ENCODE assay signal across 17 cellular contexts in the genomic region with DNA sequence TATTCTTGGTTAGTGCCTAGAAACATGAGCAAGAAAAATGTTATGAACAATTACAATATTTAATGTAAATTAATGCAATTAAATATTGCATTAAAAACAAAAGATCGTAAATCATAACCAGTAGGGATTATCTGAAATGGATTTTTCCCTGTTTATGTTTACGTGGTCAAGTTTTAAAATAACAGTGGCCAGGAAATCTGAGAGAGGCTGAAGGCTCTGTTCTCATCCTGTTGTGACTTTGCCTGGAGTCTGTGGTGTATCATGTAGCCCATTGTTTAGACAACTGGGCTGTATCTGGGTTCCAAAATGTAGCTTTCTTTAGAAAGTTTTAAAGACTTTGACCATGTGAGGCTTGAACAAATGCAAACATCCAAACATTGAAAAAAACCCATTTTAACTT. TPM values are rescaled to one million over a fixed set of nuclear protein-coding genes. Genes with fewer than 3 reads are reported as not detected.
DNase-seq lines count a peak whose midpoint lies in the region; ATAC-seq, FAIRE-seq and TF ChIP-seq lines count a peak whose summit lies in the region.
"Had no signal": no experiment of that assay in that cellular context is flagged by ENCODE, and none has a peak within 500 bp of the region (broad histone marks: within the 10 kb centered on the region; RNA-seq: fewer than 3 reads in every experiment).

No MANE protein-coding gene starts in this region.

- ATAC-seq in PC-3 (no peak), lower lobe of right lung (no peak)
- ATAC-seq: left colon; stimulated activated naive CD8-positive, alpha-beta T cell treated with anti-CD3 and anti-CD28 coated beads, Interleukin-15, Interleukin-2, amounts not matched to agents 100 U/mL and 50 U/mL, for 24 hours had no signal

- H2AFZ ChIP-seq in PC-3 (ENCODE audit: low read length) = no peak overlapping the region
- H2AFZ ChIP-seq: neural progenitor cell had no signal

- H3K9ac ChIP-seq in PC-3 (ENCODE audit: low read length) = no peak overlapping the region
- H3K9ac ChIP-seq: neural progenitor cell had no signal

- peaks cover 67% of the 10 kb centered on the region for H3K79me2 ChIP-seq in PC-3 (ENCODE audit: low read length)

- H4K20me1 ChIP-seq in PC-3 (ENCODE audit: low read length) = no peaks in the 10 kb centered on the region

- intact Hi-C loops in Caco-2 (cut with micrococcal nuclease; ENCODE audit: unreplicated experiment) (no loop called here), PC-3 (cut with micrococcal nuclease) (no loop called here), lower lobe of right lung (cut with DNase I) (no loop called here)

- H3K27ac ChIP-seq in PC-3 (ENCODE audit: low read length) = peak overlapping the region; percentile 68; the same call in 1 of the 2 replicates
- H3K27ac ChIP-seq in lower lobe of right lung = no peak overlapping the region
- H3K27ac ChIP-seq: neural progenitor cell, skin epidermis had no signal

- H3K27me3 Mint-ChIP-seq in Caco-2 (ENCODE audit: insufficient read depth, unreplicated experiment) = no peaks in the 10 kb centered on the region
- H3K27me3 Mint-ChIP-seq in mesothelial cell of epicardium (ENCODE audit: low read depth) = no peaks in the 10 kb centered on the region

- BruUV-seq in Caco-2 (replicated peaks; lab: Mats Ljungman, UMichigan) = no TSS peak
- BruUV-seq in PC-3 (replicated peaks; lab: Mats Ljungman, UMichigan) = no TSS peak

- H3K4me2 ChIP-seq in PC-3 (ENCODE audit: low read length) = peak overlapping the region; percentile 83
- H3K4me2 ChIP-seq: neural progenitor cell had no signal

- peaks cover 31% of the 10 kb centered on the region for H3K36me3 Mint-ChIP-seq in Caco-2 (ENCODE audit: insufficient read depth, unreplicated experiment)
- H3K36me3 Mint-ChIP-seq in mesothelial cell of epicardium = peaks cover 2% of the 10 kb centered on the region
- H3K36me3 Mint-ChIP-seq: neural progenitor cell had no signal

- H3K4me3 Mint-ChIP-seq in Caco-2 (ENCODE audit: unreplicated experiment) (peak overlapping the region; percentile 89), mesothelial cell of epicardium (no peak overlapping the region)
- H3K4me3 Mint-ChIP-seq: neural progenitor cell had no signal

- DNase-seq in Caco-2 (no peak), PC-3 (peak; percentile 28), lower lobe of right lung (no peak), NCI-H2171 treated with DMSO at 0.1 percent for 48 hours (lab: John Stamatoyannopoulos, UW) (no peak), mesothelial cell of epicardium (ENCODE audit: low spot score in 2 of 2, unreplicated experiment in 2 of 2) (no peak), NCI-H1436 (lab: John Stamatoyannopoulos, UW) (no peak), DMS53 treated with DMSO at 0.1 percent for 48 hours (lab: John Stamatoyannopoulos, UW; ENCODE audit: unreplicated experiment) (no peak)
- DNase-seq: KG1; left colon; NCI-H1694; stimulated activated naive CD8-positive, alpha-beta T cell treated with anti-CD3 and anti-CD28 coated beads, Interleukin-15, Interleukin-2, amounts not matched to agents 100 U/mL and 50 U/mL, for 24 hours had no signal

- POLR2A ChIA-PET in Caco-2 (lab: Charles Lee) = no interaction called here
- POLR2A ChIA-PET in PC-3 (lab: Charles Lee; ENCODE audit: unreplicated experiment) = no interaction called here

- peak; percentile 86 for FAIRE-seq in endometrium (lab: Jason Lieb, UNC)
- FAIRE-seq: urothelium cell line had no signal

- TF ChIP-seq CTCF in Caco-2 (IDR thresholded peaks at IDR 0.05; ENCODE audit: insufficient read depth in 1 of 2, low read depth in 1 of 2, low read length in 1 of 2, severe bottlenecking in 1 of 2, unreplicated experiment in 1 of 2) (no peak), PC-3 (conservative IDR thresholded peaks at IDR 0.05; ENCODE audit: low read depth, low read length) (no peak), lower lobe of right lung (IDR thresholded peaks at IDR 0.05) (no peak), mesothelial cell of epicardium (IDR thresholded peaks at IDR 0.05; ENCODE audit: unreplicated experiment) (no peak)

- CTCF ChIA-PET in Caco-2 (lab: Charles Lee) = no interaction called here
- CTCF ChIA-PET in PC-3 (lab: Charles Lee) = no interaction called here

- H3K9me3 Mint-ChIP-seq in Caco-2 (ENCODE audit: unreplicated experiment) (no peaks in the 10 kb centered on the region), mesothelial cell of epicardium (no peaks in the 10 kb centered on the region)
- H3K9me3 Mint-ChIP-seq: activated T-helper 2 cell treated with anti-CD3 and anti-CD28 coated beads, Interferon-gamma antibody, Interleukin-2, Interleukin-4, amounts not matched to agents 10 μg/mL and 5 μg/mL and 100 μg/mL, durations not matched to agents 14 hours and 24 hours and 36 hours; neural progenitor cell had no signal

- H3K9me3 ChIP-seq in Caco-2 (no peaks in the 10 kb centered on the region), PC-3 (ENCODE audit: low read length) (no peaks in the 10 kb centered on the region), lower lobe of right lung (no peaks in the 10 kb centered on the region)
- H3K9me3 ChIP-seq: ascending aorta had no signal

- no peaks in the 10 kb centered on the region for H3K27me3 ChIP-seq in Caco-2 (replicated peaks; ENCODE audit: control insufficient read depth, insufficient read depth, low read length)
- H3K27me3 ChIP-seq in PC-3 (ENCODE audit: low read length) = no peaks in the 10 kb centered on the region
- no peaks in the 10 kb centered on the region for H3K27me3 ChIP-seq in lower lobe of right lung (ENCODE audit: low read depth)
- H3K27me3 ChIP-seq: ascending aorta had no signal

- H3K9me2 ChIP-seq in PC-3 (replicated peaks; ENCODE audit: low read length) = no peaks in the 10 kb centered on the region

- H3K27ac Mint-ChIP-seq in Caco-2 (ENCODE audit: unreplicated experiment) (no peak overlapping the region), mesothelial cell of epicardium (no peak overlapping the region)
- H3K27ac Mint-ChIP-seq: activated T-helper 2 cell treated with anti-CD3 and anti-CD28 coated beads, Interferon-gamma antibody, Interleukin-2, Interleukin-4, amounts not matched to agents 10 μg/mL and 5 μg/mL and 100 μg/mL, durations not matched to agents 14 hours and 24 hours and 36 hours; neural progenitor cell had no signal

- H3K4me1 Mint-ChIP-seq in Caco-2 (ENCODE audit: low read depth, unreplicated experiment) (peaks cover 7% of the 10 kb centered on the region), mesothelial cell of epicardium (peaks cover 39% of the 10 kb centered on the region)

- H3K4me1 ChIP-seq in Caco-2 (peaks cover 24% of the 10 kb centered on the region), PC-3 (ENCODE audit: insufficient read depth, low read length) (peaks cover 30% of the 10 kb centered on the region), lower lobe of right lung (peaks cover 52% of the 10 kb centered on the region)

- H3K4me3 ChIP-seq in Caco-2 (ENCODE audit: low read depth, low read length) (no peak overlapping the region), PC-3 (ENCODE audit: low read length) (peak overlapping the region; percentile 98), lower lobe of right lung (peak overlapping the region; percentile 88)
- H3K4me3 ChIP-seq: neural progenitor cell had no signal

- H3K36me3 ChIP-seq in Caco-2 (ENCODE audit: control insufficient read depth, insufficient read depth, low read length) (no peaks in the 10 kb centered on the region), PC-3 (ENCODE audit: low read depth, low read length) (no peaks in the 10 kb centered on the region), lower lobe of right lung (no peaks in the 10 kb centered on the region)
- H3K36me3 ChIP-seq: ascending aorta, neural progenitor cell had no signal

- H3F3A ChIP-seq in PC-3 (ENCODE audit: low read length, unreplicated experiment) = peaks cover 5% of the 10 kb centered on the region

RNA-seq across cellular contexts. Expression of a gene that starts 2.4 kb away (rescaled TPM):
- total RNA-seq in Caco-2 (2022) (39.9 and 43.0 TPM in 2 replicates), PC-3 (2014; rRNA removed) (10.2 and 13.8 TPM in 2 replicates), lower lobe of right lung (62.7 TPM), mesothelial cell of epicardium (69.1 to 70.0 TPM (median 69.5 TPM) in 3 replicates)
